Comparison of ENCODE assay signal across 1 cellular context in the genomic region with DNA sequence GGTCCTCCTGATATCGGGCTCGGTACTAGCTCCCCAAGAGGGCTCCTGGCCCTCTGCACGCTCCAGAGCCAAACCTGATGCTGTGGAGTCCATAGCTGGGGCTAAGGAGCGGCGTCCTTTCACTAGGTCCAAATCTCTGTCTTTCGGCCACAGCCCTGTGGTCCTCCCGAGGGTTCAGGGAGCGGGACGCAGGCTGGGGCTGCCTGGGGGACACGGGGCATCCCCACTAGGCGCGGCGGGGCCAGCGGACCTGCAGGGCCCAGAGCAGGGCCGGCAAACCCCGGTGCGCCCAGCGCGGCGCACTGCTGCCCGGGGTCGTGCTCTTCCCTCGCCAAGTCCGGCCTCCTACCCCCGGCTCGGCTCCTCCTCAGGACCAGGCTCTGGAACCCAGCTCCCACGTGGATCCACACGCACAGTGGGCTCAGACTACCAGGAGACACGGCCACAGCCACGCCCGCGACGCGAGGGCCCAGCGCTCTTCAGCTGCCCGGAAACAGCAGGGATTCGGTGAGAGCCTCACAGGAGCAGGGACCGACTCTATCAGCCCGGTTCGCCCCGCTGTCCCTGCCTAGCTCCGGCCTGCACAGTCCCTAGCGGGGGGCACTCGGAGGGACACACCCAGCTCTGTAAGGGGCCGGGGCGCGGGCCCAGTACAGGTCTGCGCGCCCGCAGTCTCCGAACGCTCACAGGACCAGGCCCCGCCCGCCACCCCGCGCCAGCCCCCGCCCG.
TF ChIP-seq lines count a peak whose summit lies in the region.

No MANE protein-coding gene starts in this region.

TF ChIP-seq in HepG2, 621 proteins besides CTCF, POLR2A, EP300 and RAD21 (continued from another document and continues in another):
- TF ChIP-seq, protein P1, sequence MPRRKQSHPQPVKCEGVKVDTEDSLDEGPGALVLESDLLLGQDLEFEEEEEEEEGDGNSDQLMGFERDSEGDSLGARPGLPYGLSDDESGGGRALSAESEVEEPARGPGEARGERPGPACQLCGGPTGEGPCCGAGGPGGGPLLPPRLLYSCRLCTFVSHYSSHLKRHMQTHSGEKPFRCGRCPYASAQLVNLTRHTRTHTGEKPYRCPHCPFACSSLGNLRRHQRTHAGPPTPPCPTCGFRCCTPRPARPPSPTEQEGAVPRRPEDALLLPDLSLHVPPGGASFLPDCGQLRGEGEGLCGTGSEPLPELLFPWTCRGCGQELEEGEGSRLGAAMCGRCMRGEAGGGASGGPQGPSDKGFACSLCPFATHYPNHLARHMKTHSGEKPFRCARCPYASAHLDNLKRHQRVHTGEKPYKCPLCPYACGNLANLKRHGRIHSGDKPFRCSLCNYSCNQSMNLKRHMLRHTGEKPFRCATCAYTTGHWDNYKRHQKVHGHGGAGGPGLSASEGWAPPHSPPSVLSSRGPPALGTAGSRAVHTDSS (CRISPR knock-in tag; conservative IDR thresholded peaks at IDR 0.05), result no peak
- TF ChIP-seq, protein P2, sequence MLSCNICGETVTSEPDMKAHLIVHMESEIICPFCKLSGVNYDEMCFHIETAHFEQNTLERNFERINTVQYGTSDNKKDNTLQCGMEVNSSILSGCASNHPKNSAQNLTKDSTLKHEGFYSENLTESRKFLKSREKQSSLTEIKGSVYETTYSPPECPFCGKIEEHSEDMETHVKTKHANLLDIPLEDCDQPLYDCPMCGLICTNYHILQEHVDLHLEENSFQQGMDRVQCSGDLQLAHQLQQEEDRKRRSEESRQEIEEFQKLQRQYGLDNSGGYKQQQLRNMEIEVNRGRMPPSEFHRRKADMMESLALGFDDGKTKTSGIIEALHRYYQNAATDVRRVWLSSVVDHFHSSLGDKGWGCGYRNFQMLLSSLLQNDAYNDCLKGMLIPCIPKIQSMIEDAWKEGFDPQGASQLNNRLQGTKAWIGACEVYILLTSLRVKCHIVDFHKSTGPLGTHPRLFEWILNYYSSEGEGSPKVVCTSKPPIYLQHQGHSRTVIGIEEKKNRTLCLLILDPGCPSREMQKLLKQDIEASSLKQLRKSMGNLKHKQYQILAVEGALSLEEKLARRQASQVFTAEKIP (CRISPR knock-in tag; IDR thresholded peaks at IDR 0.05; ENCODE audit: borderline replicate concordance), result no peak
- TF ChIP-seq HOXA9 (CRISPR knock-in tag; IDR thresholded peaks at IDR 0.05; ENCODE audit: borderline replicate concordance) (0 out of 2 replicates have a peak, but pooled peaks have one; percentile 52), ZEB1 (IDR thresholded peaks at IDR 0.05; ENCODE audit: insufficient replicate concordance, low read depth) (no peak), ZNF232 (CRISPR knock-in tag; IDR thresholded peaks at IDR 0.05; ENCODE audit: borderline replicate concordance) (0 out of 2 replicates have a peak, but pooled peaks have one; percentile 43), ZNF768 (CRISPR knock-in tag; IDR thresholded peaks at IDR 0.05) (peak; percentile 48; the same call in 1 of the 2 replicates), RBFOX2 (IDR thresholded peaks at IDR 0.05; ENCODE audit: low read depth, low read length) (peak; percentile 83), ZNF891 (CRISPR knock-in tag; IDR thresholded peaks at IDR 0.05) (no peak), PLRG1 (conservative IDR thresholded peaks at IDR 0.05) (no peak), ETV6 (CRISPR knock-in tag; conservative IDR thresholded peaks at IDR 0.05) (no peak), ZNF577 (CRISPR knock-in tag; IDR thresholded peaks at IDR 0.05; ENCODE audit: borderline replicate concordance, low read depth) (no peak), HNRNPLL (IDR thresholded peaks at IDR 0.05; ENCODE audit: low read depth, low read length, poor library complexity, severe bottlenecking) (peak; percentile 34), GTF2F1 (IDR thresholded peaks at IDR 0.05; ENCODE audit: low read length) (no peak), CEBPB (IDR thresholded peaks at IDR 0.05; ENCODE audit: borderline replicate concordance, low read depth, low read length) (no peak), ZNF776 (CRISPR knock-in tag; IDR thresholded peaks at IDR 0.05) (no peak), ZNF652 (CRISPR knock-in tag; IDR thresholded peaks at IDR 0.05; ENCODE audit: borderline replicate concordance, low read depth) (no peak), SRF (IDR thresholded peaks at IDR 0.05; ENCODE audit: low read depth, low read length) (no peak), PAWR (CRISPR knock-in tag; IDR thresholded peaks at IDR 0.05; ENCODE audit: borderline replicate concordance) (no peak), HDAC6 (IDR thresholded peaks at IDR 0.05; ENCODE audit: low read depth, low read length) (no peak), ZNF446 (CRISPR knock-in tag; IDR thresholded peaks at IDR 0.05) (0 out of 2 replicates have a peak, but pooled peaks have one; percentile 62), ZNF569 (CRISPR knock-in tag; IDR thresholded peaks at IDR 0.05; ENCODE audit: borderline replicate concordance) (no peak), ATRX (CRISPR knock-in tag; IDR thresholded peaks at IDR 0.05; ENCODE audit: borderline replicate concordance) (no peak), STAG1 (CRISPR knock-in tag; IDR thresholded peaks at IDR 0.05) (no peak), THYN1 (CRISPR knock-in tag; IDR thresholded peaks at IDR 0.05; ENCODE audit: borderline replicate concordance, low read depth) (no peak), HHEX (CRISPR knock-in tag; IDR thresholded peaks at IDR 0.05) (no peak), EZH2 (conservative IDR thresholded peaks at IDR 0.05; ENCODE audit: low read depth, low read length) (no peak), ZKSCAN5 (CRISPR knock-in tag; IDR thresholded peaks at IDR 0.05) (no peak)
- TF ChIP-seq, protein P3, sequence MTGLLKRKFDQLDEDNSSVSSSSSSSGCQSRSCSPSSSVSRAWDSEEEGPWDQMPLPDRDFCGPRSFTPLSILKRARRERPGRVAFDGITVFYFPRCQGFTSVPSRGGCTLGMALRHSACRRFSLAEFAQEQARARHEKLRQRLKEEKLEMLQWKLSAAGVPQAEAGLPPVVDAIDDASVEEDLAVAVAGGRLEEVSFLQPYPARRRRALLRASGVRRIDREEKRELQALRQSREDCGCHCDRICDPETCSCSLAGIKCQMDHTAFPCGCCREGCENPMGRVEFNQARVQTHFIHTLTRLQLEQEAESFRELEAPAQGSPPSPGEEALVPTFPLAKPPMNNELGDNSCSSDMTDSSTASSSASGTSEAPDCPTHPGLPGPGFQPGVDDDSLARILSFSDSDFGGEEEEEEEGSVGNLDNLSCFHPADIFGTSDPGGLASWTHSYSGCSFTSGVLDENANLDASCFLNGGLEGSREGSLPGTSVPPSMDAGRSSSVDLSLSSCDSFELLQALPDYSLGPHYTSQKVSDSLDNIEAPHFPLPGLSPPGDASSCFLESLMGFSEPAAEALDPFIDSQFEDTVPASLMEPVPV (CRISPR knock-in tag; IDR thresholded peaks at IDR 0.05), result peak; percentile 63; the same call in 1 of the 2 replicates
- TF ChIP-seq, protein P4, sequence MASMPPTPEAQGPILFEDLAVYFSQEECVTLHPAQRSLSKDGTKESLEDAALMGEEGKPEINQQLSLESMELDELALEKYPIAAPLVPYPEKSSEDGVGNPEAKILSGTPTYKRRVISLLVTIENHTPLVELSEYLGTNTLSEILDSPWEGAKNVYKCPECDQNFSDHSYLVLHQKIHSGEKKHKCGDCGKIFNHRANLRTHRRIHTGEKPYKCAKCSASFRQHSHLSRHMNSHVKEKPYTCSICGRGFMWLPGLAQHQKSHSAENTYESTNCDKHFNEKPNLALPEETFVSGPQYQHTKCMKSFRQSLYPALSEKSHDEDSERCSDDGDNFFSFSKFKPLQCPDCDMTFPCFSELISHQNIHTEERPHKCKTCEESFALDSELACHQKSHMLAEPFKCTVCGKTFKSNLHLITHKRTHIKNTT (CRISPR knock-in tag; IDR thresholded peaks at IDR 0.05), result no peak
- TF ChIP-seq, protein P5, sequence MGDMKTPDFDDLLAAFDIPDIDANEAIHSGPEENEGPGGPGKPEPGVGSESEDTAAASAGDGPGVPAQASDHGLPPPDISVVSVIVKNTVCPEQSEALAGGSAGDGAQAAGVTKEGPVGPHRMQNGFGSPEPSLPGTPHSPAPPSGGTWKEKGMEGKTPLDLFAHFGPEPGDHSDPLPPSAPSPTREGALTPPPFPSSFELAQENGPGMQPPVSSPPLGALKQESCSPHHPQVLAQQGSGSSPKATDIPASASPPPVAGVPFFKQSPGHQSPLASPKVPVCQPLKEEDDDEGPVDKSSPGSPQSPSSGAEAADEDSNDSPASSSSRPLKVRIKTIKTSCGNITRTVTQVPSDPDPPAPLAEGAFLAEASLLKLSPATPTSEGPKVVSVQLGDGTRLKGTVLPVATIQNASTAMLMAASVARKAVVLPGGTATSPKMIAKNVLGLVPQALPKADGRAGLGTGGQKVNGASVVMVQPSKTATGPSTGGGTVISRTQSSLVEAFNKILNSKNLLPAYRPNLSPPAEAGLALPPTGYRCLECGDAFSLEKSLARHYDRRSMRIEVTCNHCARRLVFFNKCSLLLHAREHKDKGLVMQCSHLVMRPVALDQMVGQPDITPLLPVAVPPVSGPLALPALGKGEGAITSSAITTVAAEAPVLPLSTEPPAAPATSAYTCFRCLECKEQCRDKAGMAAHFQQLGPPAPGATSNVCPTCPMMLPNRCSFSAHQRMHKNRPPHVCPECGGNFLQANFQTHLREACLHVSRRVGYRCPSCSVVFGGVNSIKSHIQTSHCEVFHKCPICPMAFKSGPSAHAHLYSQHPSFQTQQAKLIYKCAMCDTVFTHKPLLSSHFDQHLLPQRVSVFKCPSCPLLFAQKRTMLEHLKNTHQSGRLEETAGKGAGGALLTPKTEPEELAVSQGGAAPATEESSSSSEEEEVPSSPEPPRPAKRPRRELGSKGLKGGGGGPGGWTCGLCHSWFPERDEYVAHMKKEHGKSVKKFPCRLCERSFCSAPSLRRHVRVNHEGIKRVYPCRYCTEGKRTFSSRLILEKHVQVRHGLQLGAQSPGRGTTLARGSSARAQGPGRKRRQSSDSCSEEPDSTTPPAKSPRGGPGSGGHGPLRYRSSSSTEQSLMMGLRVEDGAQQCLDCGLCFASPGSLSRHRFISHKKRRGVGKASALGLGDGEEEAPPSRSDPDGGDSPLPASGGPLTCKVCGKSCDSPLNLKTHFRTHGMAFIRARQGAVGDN (CRISPR knock-in tag; IDR thresholded peaks at IDR 0.05), result peak; percentile 84
- TF ChIP-seq, protein P6, sequence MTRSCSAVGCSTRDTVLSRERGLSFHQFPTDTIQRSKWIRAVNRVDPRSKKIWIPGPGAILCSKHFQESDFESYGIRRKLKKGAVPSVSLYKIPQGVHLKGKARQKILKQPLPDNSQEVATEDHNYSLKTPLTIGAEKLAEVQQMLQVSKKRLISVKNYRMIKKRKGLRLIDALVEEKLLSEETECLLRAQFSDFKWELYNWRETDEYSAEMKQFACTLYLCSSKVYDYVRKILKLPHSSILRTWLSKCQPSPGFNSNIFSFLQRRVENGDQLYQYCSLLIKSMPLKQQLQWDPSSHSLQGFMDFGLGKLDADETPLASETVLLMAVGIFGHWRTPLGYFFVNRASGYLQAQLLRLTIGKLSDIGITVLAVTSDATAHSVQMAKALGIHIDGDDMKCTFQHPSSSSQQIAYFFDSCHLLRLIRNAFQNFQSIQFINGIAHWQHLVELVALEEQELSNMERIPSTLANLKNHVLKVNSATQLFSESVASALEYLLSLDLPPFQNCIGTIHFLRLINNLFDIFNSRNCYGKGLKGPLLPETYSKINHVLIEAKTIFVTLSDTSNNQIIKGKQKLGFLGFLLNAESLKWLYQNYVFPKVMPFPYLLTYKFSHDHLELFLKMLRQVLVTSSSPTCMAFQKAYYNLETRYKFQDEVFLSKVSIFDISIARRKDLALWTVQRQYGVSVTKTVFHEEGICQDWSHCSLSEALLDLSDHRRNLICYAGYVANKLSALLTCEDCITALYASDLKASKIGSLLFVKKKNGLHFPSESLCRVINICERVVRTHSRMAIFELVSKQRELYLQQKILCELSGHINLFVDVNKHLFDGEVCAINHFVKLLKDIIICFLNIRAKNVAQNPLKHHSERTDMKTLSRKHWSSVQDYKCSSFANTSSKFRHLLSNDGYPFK (CRISPR knock-in tag; IDR thresholded peaks at IDR 0.05; ENCODE audit: borderline replicate concordance), result no peak; the same call in 1 of the 2 replicates
- TF ChIP-seq, protein P7, sequence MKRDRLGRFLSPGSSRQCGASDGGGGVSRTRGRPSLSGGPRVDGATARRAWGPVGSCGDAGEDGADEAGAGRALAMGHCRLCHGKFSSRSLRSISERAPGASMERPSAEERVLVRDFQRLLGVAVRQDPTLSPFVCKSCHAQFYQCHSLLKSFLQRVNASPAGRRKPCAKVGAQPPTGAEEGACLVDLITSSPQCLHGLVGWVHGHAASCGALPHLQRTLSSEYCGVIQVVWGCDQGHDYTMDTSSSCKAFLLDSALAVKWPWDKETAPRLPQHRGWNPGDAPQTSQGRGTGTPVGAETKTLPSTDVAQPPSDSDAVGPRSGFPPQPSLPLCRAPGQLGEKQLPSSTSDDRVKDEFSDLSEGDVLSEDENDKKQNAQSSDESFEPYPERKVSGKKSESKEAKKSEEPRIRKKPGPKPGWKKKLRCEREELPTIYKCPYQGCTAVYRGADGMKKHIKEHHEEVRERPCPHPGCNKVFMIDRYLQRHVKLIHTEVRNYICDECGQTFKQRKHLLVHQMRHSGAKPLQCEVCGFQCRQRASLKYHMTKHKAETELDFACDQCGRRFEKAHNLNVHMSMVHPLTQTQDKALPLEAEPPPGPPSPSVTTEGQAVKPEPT (CRISPR knock-in tag; IDR thresholded peaks at IDR 0.05; ENCODE audit: low read depth), result no peak
- TF ChIP-seq, protein P8, sequence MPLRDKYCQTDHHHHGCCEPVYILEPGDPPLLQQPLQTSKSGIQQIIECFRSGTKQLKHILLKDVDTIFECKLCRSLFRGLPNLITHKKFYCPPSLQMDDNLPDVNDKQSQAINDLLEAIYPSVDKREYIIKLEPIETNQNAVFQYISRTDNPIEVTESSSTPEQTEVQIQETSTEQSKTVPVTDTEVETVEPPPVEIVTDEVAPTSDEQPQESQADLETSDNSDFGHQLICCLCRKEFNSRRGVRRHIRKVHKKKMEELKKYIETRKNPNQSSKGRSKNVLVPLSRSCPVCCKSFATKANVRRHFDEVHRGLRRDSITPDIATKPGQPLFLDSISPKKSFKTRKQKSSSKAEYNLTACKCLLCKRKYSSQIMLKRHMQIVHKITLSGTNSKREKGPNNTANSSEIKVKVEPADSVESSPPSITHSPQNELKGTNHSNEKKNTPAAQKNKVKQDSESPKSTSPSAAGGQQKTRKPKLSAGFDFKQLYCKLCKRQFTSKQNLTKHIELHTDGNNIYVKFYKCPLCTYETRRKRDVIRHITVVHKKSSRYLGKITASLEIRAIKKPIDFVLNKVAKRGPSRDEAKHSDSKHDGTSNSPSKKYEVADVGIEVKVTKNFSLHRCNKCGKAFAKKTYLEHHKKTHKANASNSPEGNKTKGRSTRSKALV (CRISPR knock-in tag; IDR thresholded peaks at IDR 0.05), result no peak
- TF ChIP-seq, protein P9, sequence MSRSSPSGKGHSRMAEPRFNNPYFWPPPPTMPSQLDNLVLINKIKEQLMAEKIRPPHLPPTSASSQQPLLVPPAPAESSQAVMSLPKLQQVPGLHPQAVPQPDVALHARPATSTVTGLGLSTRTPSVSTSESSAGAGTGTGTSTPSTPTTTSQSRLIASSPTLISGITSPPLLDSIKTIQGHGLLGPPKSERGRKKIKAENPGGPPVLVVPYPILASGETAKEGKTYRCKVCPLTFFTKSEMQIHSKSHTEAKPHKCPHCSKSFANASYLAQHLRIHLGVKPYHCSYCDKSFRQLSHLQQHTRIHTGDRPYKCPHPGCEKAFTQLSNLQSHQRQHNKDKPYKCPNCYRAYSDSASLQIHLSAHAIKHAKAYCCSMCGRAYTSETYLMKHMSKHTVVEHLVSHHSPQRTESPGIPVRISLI (CRISPR knock-in tag; IDR thresholded peaks at IDR 0.05; ENCODE audit: borderline replicate concordance), result no peak
- TF ChIP-seq, protein P10, sequence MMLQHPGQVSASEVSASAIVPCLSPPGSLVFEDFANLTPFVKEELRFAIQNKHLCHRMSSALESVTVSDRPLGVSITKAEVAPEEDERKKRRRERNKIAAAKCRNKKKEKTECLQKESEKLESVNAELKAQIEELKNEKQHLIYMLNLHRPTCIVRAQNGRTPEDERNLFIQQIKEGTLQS (CRISPR knock-in tag; IDR thresholded peaks at IDR 0.05), result peak; percentile 12; the same call in 1 of the 2 replicates
